ENCODE assay signal across 18 cellular contexts in the genomic region with DNA sequence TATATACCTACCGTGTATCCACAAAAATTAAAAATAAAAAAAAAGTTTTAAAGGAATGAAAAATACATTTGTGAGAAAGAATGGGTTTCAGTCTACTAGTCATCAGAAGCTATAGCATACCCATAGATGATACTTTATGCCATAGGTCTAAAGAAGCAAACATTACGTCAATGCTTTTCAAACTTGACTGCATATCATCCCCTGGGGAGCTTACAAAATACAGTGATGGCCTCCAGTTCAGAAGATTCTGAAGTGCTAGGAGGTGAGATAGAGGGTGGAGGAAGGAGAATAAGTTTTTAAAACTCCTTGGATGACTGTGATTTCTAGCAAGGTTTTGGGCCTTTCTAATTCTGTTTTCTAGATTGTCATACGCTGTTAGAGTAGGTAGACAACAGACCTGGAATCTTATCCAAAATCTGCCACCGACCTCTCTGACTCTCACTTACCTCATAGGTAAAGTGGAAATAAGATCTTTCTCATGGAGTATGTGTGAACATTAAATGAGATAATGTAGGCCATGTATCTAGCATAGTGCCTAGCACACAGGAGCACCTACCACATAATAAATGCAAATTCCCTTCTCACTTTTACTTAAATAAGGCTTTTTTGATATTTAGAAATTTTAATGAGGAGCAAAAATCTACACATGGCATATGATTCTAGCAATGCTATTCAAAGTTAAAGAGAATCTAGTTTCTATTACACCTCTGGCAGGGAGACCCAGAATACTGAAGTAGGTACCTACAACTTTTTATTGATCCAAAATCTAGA. TPM values are rescaled to one million over a fixed set of nuclear protein-coding genes. Genes with fewer than 3 reads are reported as not detected.
DNase-seq lines count a peak whose midpoint lies in the region; ATAC-seq, FAIRE-seq and TF ChIP-seq lines count a peak whose summit lies in the region.
"Had no signal": no experiment of that assay in that cellular context is flagged by ENCODE, and none has a peak within 500 bp of the region (broad histone marks: within the 10 kb centered on the region; RNA-seq: fewer than 3 reads in every experiment).

No MANE protein-coding gene starts in this region.

- intact Hi-C loops in Right ventricle myocardium superior (cut with DNase I) (no loop called here), HepG2 (cut with micrococcal nuclease; ENCODE audit: unreplicated experiment) (loop anchor here (2.0 kb wide), 2 partner anchors 14 to 38 kb away; no protein-coding TSS in a partner anchor)

- H3K27ac ChIP-seq in cardiac muscle cell = peak overlapping the region; percentile 72
- peak overlapping the region; percentile 68 for H3K27ac ChIP-seq in VCaP
- peak overlapping the region; percentile 87 for H3K27ac ChIP-seq in HepG2 (ENCODE audit: extremely low read length, insufficient read depth, low read length)
- H3K27ac ChIP-seq: BLaER1 treated with 17β-estradiol and CSF1 and Interleukin-3, amounts not matched to agents 10 nM and 100 nM had no signal

- POLR2A ChIA-PET in HepG2 (lab: Yijun Ruan, JAX) = interaction anchor here (0.6 to 9.8 kb wide), 8 partner anchors 10 to 125 kb away, joined by 3 to 127 read pairs (median 28); a partner anchor contains a TSS

- H3K79me2 ChIP-seq in HepG2 (ENCODE audit: insufficient read depth, low read length) = peaks cover 42% of the 10 kb centered on the region

- H3K4me2 ChIP-seq in HepG2 (ENCODE audit: low read depth, low read length) = peak overlapping the region; percentile 46; the same call in 1 of the 2 replicates
- H3K4me2 ChIP-seq: BLaER1 treated with 17β-estradiol and CSF1 and Interleukin-3, amounts not matched to agents 10 nM and 100 nM; GM23338 had no signal

- TF ChIP-seq RAD21 in HepG2 (CRISPR knock-in tag; IDR thresholded peaks at IDR 0.05) = no peak

- 90% methylated on average over 4 of the region's 4 CpGs for WGBS in HepG2 (ENCODE audit: low lambda C conversion rate)

- no peaks in the 10 kb centered on the region for H3K27me3 Mint-ChIP-seq in stimulated activated naive B cell treated with anti-CD40 and anti-IgM and Interleukin-4, amounts not matched to agents 10 μg/mL and 1 μg/mL and 100 μg/mL, for 72 hours

- BruUV-seq in HepG2 (replicated peaks; lab: Mats Ljungman, UMichigan) = no TSS peak

- no peaks in the 10 kb centered on the region for H4K20me1 ChIP-seq in HepG2 (ENCODE audit: insufficient read depth, low read length)
- H4K20me1 ChIP-seq: BLaER1 treated with 17β-estradiol and CSF1 and Interleukin-3, amounts not matched to agents 10 nM and 100 nM had no signal

- CTCF ChIA-PET in HepG2 (lab: Yijun Ruan, JAX; ENCODE audit: low intra/inter-chr PET ratio, low total read pairs) = no interaction called here

- H3K36me3 ChIP-seq in cardiac muscle cell (peaks cover 79% of the 10 kb centered on the region), HepG2 (replicated peaks in 1 of 2; ENCODE audit: control insufficient read depth in 1 of 2, insufficient read depth in 2 of 2, low read length in 2 of 2) (peaks cover 32 to 71% of the 10 kb centered on the region in 2 experiments)

- in situ Hi-C loops in HepG2 (cut with HindIII; ENCODE audit: extremely low pct_ligation_motif_present, low pct_unique_long_range_greater_than_20kb) = no loop called here

- no peak overlapping the region for H2AFZ ChIP-seq in HepG2 (ENCODE audit: low read length)
- H2AFZ ChIP-seq: GM23338 had no signal

- H3K4me3 Mint-ChIP-seq in stimulated activated naive B cell treated with anti-CD40 and anti-IgM and Interleukin-4, amounts not matched to agents 10 μg/mL and 1 μg/mL and 100 μg/mL, for 72 hours = no peak overlapping the region
- H3K4me3 Mint-ChIP-seq: CD8-positive, alpha-beta T cell; GM23338 had no signal

- peaks cover 36 to 38% of the 10 kb centered on the region in 2 donors for H3K36me3 Mint-ChIP-seq in stimulated activated naive B cell treated with anti-CD40 and anti-IgM and Interleukin-4, amounts not matched to agents 10 μg/mL and 1 μg/mL and 100 μg/mL, for 72 hours

- no peak; a peak in 1 of 4 replicates for TF ChIP-seq POLR2A in HepG2 (IDR thresholded peaks at IDR 0.05; ENCODE audit: insufficient read depth in 1 of 2, low read depth in 2 of 2, low read length in 2 of 2)

- peak overlapping the region; percentile 68 for H3K9ac ChIP-seq in HepG2 (ENCODE audit: insufficient read depth, low read depth, low read length)
- H3K9ac ChIP-seq: BLaER1 treated with 17β-estradiol and CSF1 and Interleukin-3, amounts not matched to agents 10 nM and 100 nM had no signal

- ATAC-seq in Right ventricle myocardium superior (ENCODE audit: poor library complexity) (no peak), HepG2 (no peak)
- ATAC-seq in stimulated activated naive B cell treated with anti-CD40 and anti-IgM and Interleukin-4, amounts not matched to agents 10 μg/mL and 1 μg/mL and 100 μg/mL, for 72 hours (replicated peaks) = peak in 1 of 2 donors; percentile 34
- ATAC-seq: CD8-positive, alpha-beta T cell; GM23338 had no signal

- H3K4me1 ChIP-seq in cardiac muscle cell (ENCODE audit: low read depth) (peaks cover 15% of the 10 kb centered on the region), HepG2 (ENCODE audit: insufficient read depth, low read length) (peaks cover 99% of the 10 kb centered on the region)

- H3K4me1 Mint-ChIP-seq in stimulated activated naive B cell treated with anti-CD40 and anti-IgM and Interleukin-4, amounts not matched to agents 10 μg/mL and 1 μg/mL and 100 μg/mL, for 72 hours = peaks cover 3 to 5% of the 10 kb centered on the region in 2 donors
- H3K4me1 Mint-ChIP-seq: GM23338 had no signal

- TF ChIP-seq EP300 in HepG2 (IDR thresholded peaks at IDR 0.05; ENCODE audit: low read depth in 2 of 2, low read length in 2 of 2) (no peak), HepG2 (CRISPR knock-in tag; IDR thresholded peaks at IDR 0.05; ENCODE audit: borderline replicate concordance) (no peak)

- H3K9me3 Mint-ChIP-seq in stimulated activated naive B cell treated with anti-CD40 and anti-IgM and Interleukin-4, amounts not matched to agents 10 μg/mL and 1 μg/mL and 100 μg/mL, for 72 hours = no peaks in the 10 kb centered on the region
- H3K9me3 Mint-ChIP-seq: CD8-positive, alpha-beta T cell; GM23338 had no signal

- no peak for FAIRE-seq in HepG2 (lab: Jason Lieb, UNC)
- FAIRE-seq: D721Med, G401.6, GM12892, GM18507, H54 had no signal

- H3K27ac Mint-ChIP-seq in stimulated activated naive B cell treated with anti-CD40 and anti-IgM and Interleukin-4, amounts not matched to agents 10 μg/mL and 1 μg/mL and 100 μg/mL, for 72 hours = peak overlapping the region; percentile 9
- H3K27ac Mint-ChIP-seq: CD8-positive, alpha-beta T cell; GM23338 had no signal

- TF ChIP-seq CTCF in cardiac muscle cell (IDR thresholded peaks at IDR 0.05; ENCODE audit: low read depth, low read length) = no peak
- TF ChIP-seq CTCF in VCaP (conservative IDR thresholded peaks at IDR 0.05) = no peak
- no peak for TF ChIP-seq CTCF in HepG2 (CRISPR knock-in tag; IDR thresholded peaks at IDR 0.05)
- no peak for TF ChIP-seq CTCF in GM20000 (IDR thresholded peaks at IDR 0.05; ENCODE audit: extremely low read depth, missing control alignments)

- no peaks in the 10 kb centered on the region for H3K27me3 ChIP-seq in cardiac muscle cell
- no peaks in the 10 kb centered on the region for H3K27me3 ChIP-seq in HepG2 (ENCODE audit: control insufficient read depth in 1 of 2, insufficient read depth in 2 of 2, low read length in 2 of 2)
- H3K27me3 ChIP-seq: BLaER1 treated with 17β-estradiol and CSF1 and Interleukin-3, amounts not matched to agents 10 nM and 100 nM had no signal

- no peaks in the 10 kb centered on the region for H3K9me3 ChIP-seq in cardiac muscle cell (ENCODE audit: low read depth)
- H3K9me3 ChIP-seq in HepG2 (ENCODE audit: low read length) = no peaks in the 10 kb centered on the region
- H3K9me3 ChIP-seq: BLaER1 treated with 17β-estradiol and CSF1 and Interleukin-3, amounts not matched to agents 10 nM and 100 nM had no signal

- DNase-seq in cardiac muscle cell (ENCODE audit: low read depth in 1 of 2, low spot score in 1 of 2) (no peak), Right ventricle myocardium superior (no peak), HepG2 (ENCODE audit: low spot score) (no peak), GM20000 (ENCODE audit: low spot score) (no peak), midbrain (lab: John Stamatoyannopoulos, UW) (no peak), LoVo (ENCODE audit: low spot score) (no peak)
- no peak for DNase-seq in stimulated activated naive B cell treated with anti-CD40 and anti-IgM and Interleukin-4, amounts not matched to agents 10 μg/mL and 1 μg/mL and 100 μg/mL, for 72 hours
- DNase-seq: 8988T; CD8-positive, alpha-beta T cell; HCEC 1CT had no signal

- H3K4me3 ChIP-seq in cardiac muscle cell = no peak overlapping the region
- no peak overlapping the region for H3K4me3 ChIP-seq in HepG2 (replicated peaks in 1 of 3; ENCODE audit: insufficient read depth in 1 of 3, low read depth in 2 of 3, low read length in 3 of 3)
- H3K4me3 ChIP-seq: BLaER1 treated with 17β-estradiol and CSF1 and Interleukin-3, amounts not matched to agents 10 nM and 100 nM; GM23338 had no signal

TF ChIP-seq in HepG2, 621 proteins besides CTCF, POLR2A, EP300 and RAD21 (continues in another document):
- TF ChIP-seq MEIS1 (CRISPR knock-in tag; IDR thresholded peaks at IDR 0.05; ENCODE audit: borderline replicate concordance) (no peak), SMYD3 (CRISPR knock-in tag; IDR thresholded peaks at IDR 0.05) (no peak)

RNA-seq across cellular contexts. Expression of a gene that starts 12.4 kb away (rescaled TPM):
- total RNA-seq in cardiac muscle cell = 65.3 and 112 TPM in 2 replicates
- polyA plus RNA-seq in cardiac muscle cell = 85.0 and 112 TPM in 2 replicates
- total RNA-seq in Right ventricle myocardium superior = 13.4 TPM
- total RNA-seq in HepG2 (2016; rRNA removed; fragmentation: Illumina TruSeq; extraction: Trizol) = 121 and 137 TPM in 2 replicates
- total RNA-seq in HepG2 (2016; cell fraction: cytosol; rRNA removed; fragmentation: Illumina TruSeq; extraction: Trizol; ENCODE audit: low read depth) = 99.7 and 114 TPM in 2 replicates
- 116 and 133 TPM in 2 replicates for total RNA-seq in HepG2 (2016; cell fraction: insoluble cytoplasmic fraction; rRNA removed; fragmentation: Illumina TruSeq; extraction: Trizol)
- total RNA-seq in HepG2 (2016; cell fraction: membrane; rRNA removed; fragmentation: Illumina TruSeq; extraction: Trizol) = 235 and 252 TPM in 2 replicates
- total RNA-seq in HepG2 (2016; cell fraction: nucleus; rRNA removed; fragmentation: Illumina TruSeq; extraction: Trizol) = 88.1 and 105 TPM in 2 replicates
- 183 and 225 TPM in 2 replicates for polyA plus RNA-seq in HepG2 (2011; rRNA removed)
- 146 and 162 TPM in 2 replicates for polyA plus RNA-seq in HepG2 (2011; cell fraction: cytosol; rRNA removed)
- polyA plus RNA-seq in HepG2 (2011; cell fraction: nucleus; rRNA removed) = 117 and 147 TPM in 2 replicates
- polyA plus RNA-seq in HepG2 (2012) = 189 and 194 TPM in 2 replicates
- polyA plus RNA-seq in HepG2 (2016; cell fraction: cytosol; fragmentation: Illumina TruSeq; extraction: Trizol; ENCODE audit: low read depth) = 146 and 160 TPM in 2 replicates
- 156 and 164 TPM in 2 replicates for polyA plus RNA-seq in HepG2 (2016; cell fraction: insoluble cytoplasmic fraction; fragmentation: Illumina TruSeq; extraction: Trizol; ENCODE audit: low read depth)
- 231 and 245 TPM in 2 replicates for polyA plus RNA-seq in HepG2 (2016; cell fraction: membrane; fragmentation: Illumina TruSeq; extraction: Trizol; ENCODE audit: low read depth)
- 151 and 156 TPM in 2 replicates for polyA plus RNA-seq in HepG2 (2016; cell fraction: nucleus; fragmentation: Illumina TruSeq; extraction: Trizol; ENCODE audit: insufficient read depth, low read depth)
- 4.3 and 244 TPM in 2 replicates for polyA minus RNA-seq in HepG2 (2011; rRNA and poly(A)+ RNA removed; ENCODE audit: low replicate concordance)
- polyA minus RNA-seq in HepG2 (2011; cell fraction: cytosol; rRNA and poly(A)+ RNA removed) = 111 and 112 TPM in 2 replicates
- polyA minus RNA-seq in HepG2 (2011; cell fraction: nucleus; rRNA and poly(A)+ RNA removed) = 154 and 170 TPM in 2 replicates
